In genomic region chr2:149313512-149313972, GRCh38 we compare ENCODE assay signal across 1 cellular context.
TF ChIP-seq lines count a peak whose summit lies in the region.

No MANE protein-coding gene starts in this region.

TF ChIP-seq in HEK293, 187 proteins besides CTCF, POLR2A, EP300 and RAD21 (continued from another document and continues in another):
- TF ChIP-seq ZNF121 (tag by site-specific recombination; IDR thresholded peaks at IDR 0.05) (no peak), ZNF19 (tag by site-specific recombination; IDR thresholded peaks at IDR 0.05; ENCODE audit: low read depth) (no peak), ZNF404 (tag by site-specific recombination; IDR thresholded peaks at IDR 0.05) (no peak), ZNF76 (tag by site-specific recombination; IDR thresholded peaks at IDR 0.05; ENCODE audit: borderline replicate concordance, low read depth) (no peak), ZBTB48 (tag by site-specific recombination; IDR thresholded peaks at IDR 0.05) (no peak), ZNF394 (tag by site-specific recombination; IDR thresholded peaks at IDR 0.05; ENCODE audit: borderline replicate concordance) (no peak), ZNF311 (tag by site-specific recombination; IDR thresholded peaks at IDR 0.05; ENCODE audit: borderline replicate concordance) (no peak), ZNF585B (tag by site-specific recombination; IDR thresholded peaks at IDR 0.05) (no peak), ZNF433 (tag by site-specific recombination; IDR thresholded peaks at IDR 0.05; ENCODE audit: low read depth) (no peak), ZNF791 (tag by site-specific recombination; IDR thresholded peaks at IDR 0.05) (no peak), MEIS1 (CRISPR knock-in tag; IDR thresholded peaks at IDR 0.05; ENCODE audit: borderline replicate concordance) (0 out of 2 replicates have a peak, but pooled peaks have one; percentile 64), GLIS1 (tag by site-specific recombination; IDR thresholded peaks at IDR 0.05) (peak; percentile 29), ZNF501 (tag by site-specific recombination; IDR thresholded peaks at IDR 0.05) (0 out of 2 replicates have a peak, but pooled peaks have one; percentile 21), ZNF24 (tag by site-specific recombination; IDR thresholded peaks at IDR 0.05) (no peak), ZNF223 (tag by site-specific recombination; IDR thresholded peaks at IDR 0.05) (no peak), PRDM1 (tag by site-specific recombination; IDR thresholded peaks at IDR 0.05) (peak; percentile 68; the same call in 1 of the 2 replicates), FEZF1 (tag by site-specific recombination; IDR thresholded peaks at IDR 0.05) (peak; percentile 27; the same call in 1 of the 2 replicates), REST (tag by site-specific recombination; IDR thresholded peaks at IDR 0.05) (no peak), ZNF571 (tag by site-specific recombination; IDR thresholded peaks at IDR 0.05) (no peak), ZNF112 (tag by site-specific recombination; IDR thresholded peaks at IDR 0.05) (no peak), ZEB2 (tag by site-specific recombination; IDR thresholded peaks at IDR 0.05) (peak; percentile 37; the same call in 1 of the 2 replicates), ZNF707 (tag by site-specific recombination; IDR thresholded peaks at IDR 0.05) (no peak), TCF7L2 (IDR thresholded peaks at IDR 0.05; ENCODE audit: borderline replicate concordance, low read depth, low read length) (no peak), KLF10 (tag by site-specific recombination; IDR thresholded peaks at IDR 0.05) (no peak), ZNF37A (tag by site-specific recombination; IDR thresholded peaks at IDR 0.05) (no peak), HOXC10 (CRISPR knock-in tag; IDR thresholded peaks at IDR 0.05) (no peak), OVOL3 (tag by site-specific recombination; IDR thresholded peaks at IDR 0.05) (no peak), ZNF169 (tag by site-specific recombination; IDR thresholded peaks at IDR 0.05) (no peak), ZNF658 (tag by site-specific recombination; IDR thresholded peaks at IDR 0.05) (no peak), ZNF184 (tag by site-specific recombination; IDR thresholded peaks at IDR 0.05) (no peak), ZNF600 (tag by site-specific recombination; IDR thresholded peaks at IDR 0.05) (peak; percentile 46; the same call in 1 of the 2 replicates), ATF2 (tag by site-specific recombination; IDR thresholded peaks at IDR 0.05; ENCODE audit: low read depth) (no peak), ZNF26 (tag by site-specific recombination; IDR thresholded peaks at IDR 0.05) (no peak), ZNF266 (tag by site-specific recombination; IDR thresholded peaks at IDR 0.05; ENCODE audit: low read depth) (no peak), ZNF530 (tag by site-specific recombination; IDR thresholded peaks at IDR 0.05; ENCODE audit: low read depth) (no peak), ZNF629 (tag by site-specific recombination; IDR thresholded peaks at IDR 0.05) (no peak), ZNF302 (tag by site-specific recombination; IDR thresholded peaks at IDR 0.05; ENCODE audit: low read depth) (no peak), ZNF837 (tag by site-specific recombination; IDR thresholded peaks at IDR 0.05) (no peak)
- TF ChIP-seq, protein P1, sequence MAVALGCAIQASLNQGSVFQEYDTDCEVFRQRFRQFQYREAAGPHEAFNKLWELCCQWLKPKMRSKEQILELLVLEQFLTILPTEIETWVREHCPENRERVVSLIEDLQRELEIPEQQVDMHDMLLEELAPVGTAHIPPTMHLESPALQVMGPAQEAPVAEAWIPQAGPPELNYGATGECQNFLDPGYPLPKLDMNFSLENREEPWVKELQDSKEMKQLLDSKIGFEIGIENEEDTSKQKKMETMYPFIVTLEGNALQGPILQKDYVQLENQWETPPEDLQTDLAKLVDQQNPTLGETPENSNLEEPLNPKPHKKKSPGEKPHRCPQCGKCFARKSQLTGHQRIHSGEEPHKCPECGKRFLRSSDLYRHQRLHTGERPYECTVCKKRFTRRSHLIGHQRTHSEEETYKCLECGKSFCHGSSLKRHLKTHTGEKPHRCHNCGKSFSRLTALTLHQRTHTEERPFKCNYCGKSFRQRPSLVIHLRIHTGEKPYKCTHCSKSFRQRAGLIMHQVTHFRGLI (tag by site-specific recombination; IDR thresholded peaks at IDR 0.05) = no peak
- TF ChIP-seq, protein P2, sequence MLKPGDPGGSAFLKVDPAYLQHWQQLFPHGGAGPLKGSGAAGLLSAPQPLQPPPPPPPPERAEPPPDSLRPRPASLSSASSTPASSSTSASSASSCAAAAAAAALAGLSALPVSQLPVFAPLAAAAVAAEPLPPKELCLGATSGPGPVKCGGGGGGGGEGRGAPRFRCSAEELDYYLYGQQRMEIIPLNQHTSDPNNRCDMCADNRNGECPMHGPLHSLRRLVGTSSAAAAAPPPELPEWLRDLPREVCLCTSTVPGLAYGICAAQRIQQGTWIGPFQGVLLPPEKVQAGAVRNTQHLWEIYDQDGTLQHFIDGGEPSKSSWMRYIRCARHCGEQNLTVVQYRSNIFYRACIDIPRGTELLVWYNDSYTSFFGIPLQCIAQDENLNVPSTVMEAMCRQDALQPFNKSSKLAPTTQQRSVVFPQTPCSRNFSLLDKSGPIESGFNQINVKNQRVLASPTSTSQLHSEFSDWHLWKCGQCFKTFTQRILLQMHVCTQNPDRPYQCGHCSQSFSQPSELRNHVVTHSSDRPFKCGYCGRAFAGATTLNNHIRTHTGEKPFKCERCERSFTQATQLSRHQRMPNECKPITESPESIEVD (tag by site-specific recombination; IDR thresholded peaks at IDR 0.05) = peak; percentile 62
- TF ChIP-seq, protein P3, sequence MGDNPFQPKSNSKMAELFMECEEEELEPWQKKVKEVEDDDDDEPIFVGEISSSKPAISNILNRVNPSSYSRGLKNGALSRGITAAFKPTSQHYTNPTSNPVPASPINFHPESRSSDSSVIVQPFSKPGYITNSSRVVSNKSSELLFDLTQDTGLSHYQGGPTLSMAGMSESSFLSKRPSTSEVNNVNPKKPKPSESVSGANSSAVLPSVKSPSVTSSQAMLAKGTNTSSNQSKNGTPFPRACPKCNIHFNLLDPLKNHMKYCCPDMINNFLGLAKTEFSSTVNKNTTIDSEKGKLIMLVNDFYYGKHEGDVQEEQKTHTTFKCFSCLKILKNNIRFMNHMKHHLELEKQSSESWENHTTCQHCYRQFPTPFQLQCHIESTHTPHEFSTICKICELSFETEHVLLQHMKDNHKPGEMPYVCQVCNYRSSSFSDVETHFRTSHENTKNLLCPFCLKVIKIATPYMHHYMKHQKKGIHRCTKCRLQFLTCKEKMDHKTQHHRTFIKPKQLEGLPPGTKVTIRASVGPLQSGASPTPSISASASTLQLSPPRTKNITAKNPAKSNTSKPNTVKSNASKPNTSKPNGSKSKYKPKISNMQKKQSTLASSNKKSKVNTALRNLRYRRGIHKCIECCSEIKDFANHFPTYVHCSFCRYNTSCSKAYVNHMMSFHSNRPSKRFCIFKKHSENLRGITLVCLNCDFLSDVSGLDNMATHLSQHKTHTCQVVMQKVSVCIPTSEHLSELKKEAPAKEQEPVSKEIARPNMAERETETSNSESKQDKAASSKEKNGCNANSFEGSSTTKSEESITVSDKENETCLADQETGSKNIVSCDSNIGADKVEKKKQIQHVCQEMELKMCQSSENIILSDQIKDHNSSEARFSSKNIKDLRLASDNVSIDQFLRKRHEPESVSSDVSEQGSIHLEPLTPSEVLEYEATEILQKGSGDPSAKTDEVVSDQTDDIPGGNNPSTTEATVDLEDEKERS (tag by site-specific recombination; IDR thresholded peaks at IDR 0.05) = no peak
- TF ChIP-seq, protein P4, sequence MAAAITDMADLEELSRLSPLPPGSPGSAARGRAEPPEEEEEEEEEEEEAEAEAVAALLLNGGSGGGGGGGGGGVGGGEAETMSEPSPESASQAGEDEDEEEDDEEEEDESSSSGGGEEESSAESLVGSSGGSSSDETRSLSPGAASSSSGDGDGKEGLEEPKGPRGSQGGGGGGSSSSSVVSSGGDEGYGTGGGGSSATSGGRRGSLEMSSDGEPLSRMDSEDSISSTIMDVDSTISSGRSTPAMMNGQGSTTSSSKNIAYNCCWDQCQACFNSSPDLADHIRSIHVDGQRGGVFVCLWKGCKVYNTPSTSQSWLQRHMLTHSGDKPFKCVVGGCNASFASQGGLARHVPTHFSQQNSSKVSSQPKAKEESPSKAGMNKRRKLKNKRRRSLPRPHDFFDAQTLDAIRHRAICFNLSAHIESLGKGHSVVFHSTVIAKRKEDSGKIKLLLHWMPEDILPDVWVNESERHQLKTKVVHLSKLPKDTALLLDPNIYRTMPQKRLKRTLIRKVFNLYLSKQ (tag by site-specific recombination; IDR thresholded peaks at IDR 0.05; ENCODE audit: borderline replicate concordance) = no peak
- TF ChIP-seq, protein P5, sequence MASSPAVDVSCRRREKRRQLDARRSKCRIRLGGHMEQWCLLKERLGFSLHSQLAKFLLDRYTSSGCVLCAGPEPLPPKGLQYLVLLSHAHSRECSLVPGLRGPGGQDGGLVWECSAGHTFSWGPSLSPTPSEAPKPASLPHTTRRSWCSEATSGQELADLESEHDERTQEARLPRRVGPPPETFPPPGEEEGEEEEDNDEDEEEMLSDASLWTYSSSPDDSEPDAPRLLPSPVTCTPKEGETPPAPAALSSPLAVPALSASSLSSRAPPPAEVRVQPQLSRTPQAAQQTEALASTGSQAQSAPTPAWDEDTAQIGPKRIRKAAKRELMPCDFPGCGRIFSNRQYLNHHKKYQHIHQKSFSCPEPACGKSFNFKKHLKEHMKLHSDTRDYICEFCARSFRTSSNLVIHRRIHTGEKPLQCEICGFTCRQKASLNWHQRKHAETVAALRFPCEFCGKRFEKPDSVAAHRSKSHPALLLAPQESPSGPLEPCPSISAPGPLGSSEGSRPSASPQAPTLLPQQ (tag by site-specific recombination; IDR thresholded peaks at IDR 0.05) = no peak
- TF ChIP-seq, protein P6, sequence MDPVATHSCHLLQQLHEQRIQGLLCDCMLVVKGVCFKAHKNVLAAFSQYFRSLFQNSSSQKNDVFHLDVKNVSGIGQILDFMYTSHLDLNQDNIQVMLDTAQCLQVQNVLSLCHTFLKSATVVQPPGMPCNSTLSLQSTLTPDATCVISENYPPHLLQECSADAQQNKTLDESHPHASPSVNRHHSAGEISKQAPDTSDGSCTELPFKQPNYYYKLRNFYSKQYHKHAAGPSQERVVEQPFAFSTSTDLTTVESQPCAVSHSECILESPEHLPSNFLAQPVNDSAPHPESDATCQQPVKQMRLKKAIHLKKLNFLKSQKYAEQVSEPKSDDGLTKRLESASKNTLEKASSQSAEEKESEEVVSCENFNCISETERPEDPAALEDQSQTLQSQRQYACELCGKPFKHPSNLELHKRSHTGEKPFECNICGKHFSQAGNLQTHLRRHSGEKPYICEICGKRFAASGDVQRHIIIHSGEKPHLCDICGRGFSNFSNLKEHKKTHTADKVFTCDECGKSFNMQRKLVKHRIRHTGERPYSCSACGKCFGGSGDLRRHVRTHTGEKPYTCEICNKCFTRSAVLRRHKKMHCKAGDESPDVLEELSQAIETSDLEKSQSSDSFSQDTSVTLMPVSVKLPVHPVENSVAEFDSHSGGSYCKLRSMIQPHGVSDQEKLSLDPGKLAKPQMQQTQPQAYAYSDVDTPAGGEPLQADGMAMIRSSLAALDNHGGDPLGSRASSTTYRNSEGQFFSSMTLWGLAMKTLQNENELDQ (tag by site-specific recombination; IDR thresholded peaks at IDR 0.05; ENCODE audit: low read depth) = no peak
